13 cellular contexts compared by ENCODE assay signal in the genomic region with DNA sequence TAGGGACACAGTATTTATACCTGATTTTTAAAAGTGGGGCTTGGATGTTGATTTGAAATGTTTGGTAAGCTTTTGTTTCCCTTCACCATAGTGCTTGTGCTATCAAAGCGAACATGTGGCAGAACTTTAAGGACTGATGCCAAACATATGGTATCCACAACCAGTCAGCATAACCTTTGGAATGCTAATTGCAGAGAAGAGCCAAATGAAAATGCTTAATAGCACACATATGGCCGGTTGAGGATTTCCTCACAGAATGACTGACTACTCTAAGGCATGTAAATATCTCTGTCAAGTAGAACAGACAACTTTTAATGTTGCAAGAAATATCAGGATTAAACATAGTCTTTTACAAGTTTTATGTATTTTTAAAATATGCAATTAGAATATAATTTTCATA.
DNase-seq lines count a peak whose midpoint lies in the region; ATAC-seq and TF ChIP-seq lines count a peak whose summit lies in the region.
"Had no signal": no experiment of that assay in that cellular context is flagged by ENCODE, and none has a peak within 500 bp of the region (broad histone marks: within the 10 kb centered on the region; RNA-seq: fewer than 3 reads in every experiment).

No MANE protein-coding gene starts in this region.

- H2BK15ac ChIP-seq in IMR-90 (ENCODE audit: low read depth, low read length) = no peak overlapping the region

- H3K14ac ChIP-seq in IMR-90 (replicated peaks; ENCODE audit: low read depth, low read length) = no peak overlapping the region

- intact Hi-C loops in IMR-90 (cut with micrococcal nuclease) = loop anchor here (5.0 kb wide), 1 partner anchor 119 kb away; the partner anchor contains the start of gene COL3A1
- intact Hi-C loops in upper lobe of right lung (cut with DNase I) = no loop called here

- in situ Hi-C loops in IMR-90 (cut with MboI; ENCODE audit: low sequenced_read_pairs) = no loop called here

- no peaks in the 10 kb centered on the region; the same call in 1 of the 2 replicates for H3K4me1 ChIP-seq in IMR-90 (ENCODE audit: control insufficient read depth, insufficient read depth, low read length)
- no peaks in the 10 kb centered on the region for H3K4me1 ChIP-seq in upper lobe of right lung
- H3K4me1 ChIP-seq: body of pancreas, prostate gland, SJSA1 had no signal

- H2AK9ac ChIP-seq in IMR-90 (replicated peaks; ENCODE audit: low read depth, low read length, poor library complexity) = no peak overlapping the region

- peak overlapping the region; percentile 56 for H2BK5ac ChIP-seq in IMR-90 (ENCODE audit: low read depth, low read length, poor library complexity, severe bottlenecking)

- H4K8ac ChIP-seq in IMR-90 (ENCODE audit: low read depth in 2 of 2, low read length in 2 of 2) = no peak overlapping the region; a peak in 1 of 4 replicates

- BruUV-seq in IMR-90 (replicated peaks; lab: Mats Ljungman, UMichigan) = no TSS peak

- H3K4ac ChIP-seq in IMR-90 (ENCODE audit: low read depth, low read length) = no peak overlapping the region

- CTCF ChIA-PET in IMR-90 (lab: Yijun Ruan, JAX) = no interaction called here

- no peak overlapping the region for H2AFZ ChIP-seq in IMR-90 (replicated peaks; ENCODE audit: low read length, poor library complexity)

- H3K18ac ChIP-seq in IMR-90 (ENCODE audit: low read depth, low read length) = no peak overlapping the region

- no peak overlapping the region for H3K23ac ChIP-seq in IMR-90 (ENCODE audit: low read depth, low read length)

- H3K56ac ChIP-seq in IMR-90 (ENCODE audit: extremely low read depth, insufficient read depth, low read length) = no peak overlapping the region

- dilution Hi-C loops in IMR-90 (cut with HindIII; ENCODE audit: low sequenced_read_pairs, unreplicated experiment) = no loop called here

- no peak overlapping the region for H3K4me3 ChIP-seq in IMR-90 (ENCODE audit: insufficient read depth, low read depth, low read length)
- H3K4me3 ChIP-seq in upper lobe of right lung = no peak overlapping the region
- H3K4me3 ChIP-seq: body of pancreas, prostate gland, SJSA1 had no signal

- H2BK20ac ChIP-seq in IMR-90 (ENCODE audit: low read depth, low read length) = no peak overlapping the region

- H2BK120ac ChIP-seq in IMR-90 (ENCODE audit: low read depth, low read length) = no peak overlapping the region

- no peak overlapping the region for H3K9ac ChIP-seq in IMR-90 (ENCODE audit: low read depth, low read length)

- no peaks in the 10 kb centered on the region for H3K79me1 ChIP-seq in IMR-90 (ENCODE audit: low read depth in 1 of 2, low read length in 2 of 2)

- H3K27me3 ChIP-seq in IMR-90 (ENCODE audit: control insufficient read depth, insufficient read depth, low read length) (no peaks in the 10 kb centered on the region), upper lobe of right lung (no peaks in the 10 kb centered on the region)
- H3K27me3 ChIP-seq: body of pancreas, SJSA1 had no signal

- no peaks in the 10 kb centered on the region for H3K9me1 ChIP-seq in IMR-90 (ENCODE audit: insufficient read depth, low read length)

- H3K36me3 ChIP-seq in IMR-90 (ENCODE audit: control insufficient read depth, insufficient read depth, low read length) (no peaks in the 10 kb centered on the region), upper lobe of right lung (no peaks in the 10 kb centered on the region)
- H3K36me3 ChIP-seq: prostate gland, SJSA1 had no signal

- H3K27ac ChIP-seq in IMR-90 (ENCODE audit: insufficient read depth, low read length) (peak overlapping the region; percentile 54; the same call in 1 of the 2 replicates), upper lobe of right lung (no peak overlapping the region)
- H3K27ac ChIP-seq: body of pancreas, C4-2B, prostate gland, SJSA1 had no signal

- TF ChIP-seq RAD21 in IMR-90 (IDR thresholded peaks at IDR 0.05; ENCODE audit: low read length) = no peak

- H3K4me2 ChIP-seq in IMR-90 (ENCODE audit: low read depth, low read length) = no peak overlapping the region

- DNase-seq in AG20443 (ENCODE audit: low spot score) (peak; percentile 66), IMR-90 (peak; percentile 96), dedifferentiated amniotic fluid mesenchymal stem cell (ENCODE audit: extremely low spot score) (peak; percentile 87), myocyte (ENCODE audit: low read depth) (peak; percentile 46), iPS-NIHi7 (ENCODE audit: extremely low spot score) (no peak), upper lobe of right lung (no peak), GM10266 (ENCODE audit: extremely low spot score) (no peak)
- DNase-seq in activated effector memory CD4-positive, alpha-beta T cell treated with Interleukin-2 at 50 U/mL for 16 hours = no peak
- DNase-seq: body of pancreas, DMS79 had no signal

- H4K91ac ChIP-seq in IMR-90 (ENCODE audit: insufficient read depth, low read depth, low read length) = no peak overlapping the region

- no peaks in the 10 kb centered on the region for H4K20me1 ChIP-seq in IMR-90 (ENCODE audit: insufficient read depth, low read length)

- TF ChIP-seq CTCF in IMR-90 (conservative IDR thresholded peaks at IDR 0.05; ENCODE audit: low read depth, low read length) = no peak
- no peak for TF ChIP-seq CTCF in upper lobe of right lung (IDR thresholded peaks at IDR 0.05)
- TF ChIP-seq CTCF in GM10266 (IDR thresholded peaks at IDR 0.05; ENCODE audit: control insufficient read depth, insufficient read depth, low read depth, missing control alignments) = no peak

- WGBS in IMR-90 (ENCODE audit: extremely low coverage in 2 of 2, insufficient read length in 1 of 2), 2 experiments = no CpG with 5 or more reads among the region's 2 CpGs

- POLR2A ChIA-PET in IMR-90 (lab: Charles Lee; ENCODE audit: unreplicated experiment) = no interaction called here

- ATAC-seq in IMR-90 (ENCODE audit: low read depth) = peak; percentile 95
- no peak for ATAC-seq in upper lobe of right lung
- ATAC-seq: body of pancreas had no signal

- no peak overlapping the region for H4K5ac ChIP-seq in IMR-90 (ENCODE audit: low read depth, low read length)

- no peak overlapping the region for H2AK5ac ChIP-seq in IMR-90 (ENCODE audit: low read depth, low read length)

- H3K9me3 ChIP-seq in IMR-90 (ENCODE audit: control insufficient read depth, insufficient read depth, low read length) = no peaks in the 10 kb centered on the region
- H3K9me3 ChIP-seq in upper lobe of right lung = no peaks in the 10 kb centered on the region
- H3K9me3 ChIP-seq: body of pancreas, prostate gland, SJSA1 had no signal

- TF ChIP-seq POLR2A in IMR-90 (IDR thresholded peaks at IDR 0.05; ENCODE audit: low read depth, low read length) = no peak

TF ChIP-seq in IMR-90, 13 proteins besides CTCF, POLR2A, EP300 and RAD21:
- TF ChIP-seq FOS (IDR thresholded peaks at IDR 0.05; ENCODE audit: low read depth, low read length) = no peak
- TF ChIP-seq SMC3 (IDR thresholded peaks at IDR 0.05; ENCODE audit: low read depth, low read length) = no peak
- TF ChIP-seq RCOR1 (IDR thresholded peaks at IDR 0.05; ENCODE audit: insufficient replicate concordance, low read length) = no peak
- peak; percentile 21; the same call in 1 of the 2 replicates for TF ChIP-seq MXI1 (IDR thresholded peaks at IDR 0.05; ENCODE audit: borderline replicate concordance, low read depth, low read length)
- no peak for TF ChIP-seq CHD1 (IDR thresholded peaks at IDR 0.05; ENCODE audit: low read depth, low read length)
- no peak for TF ChIP-seq BHLHE40 (IDR thresholded peaks at IDR 0.05; ENCODE audit: low read depth, low read length)
- TF ChIP-seq MAFK (IDR thresholded peaks at IDR 0.05; ENCODE audit: low read depth, low read length) = peak; percentile 27; the same call in 1 of the 2 replicates
- TF ChIP-seq, protein P1, sequence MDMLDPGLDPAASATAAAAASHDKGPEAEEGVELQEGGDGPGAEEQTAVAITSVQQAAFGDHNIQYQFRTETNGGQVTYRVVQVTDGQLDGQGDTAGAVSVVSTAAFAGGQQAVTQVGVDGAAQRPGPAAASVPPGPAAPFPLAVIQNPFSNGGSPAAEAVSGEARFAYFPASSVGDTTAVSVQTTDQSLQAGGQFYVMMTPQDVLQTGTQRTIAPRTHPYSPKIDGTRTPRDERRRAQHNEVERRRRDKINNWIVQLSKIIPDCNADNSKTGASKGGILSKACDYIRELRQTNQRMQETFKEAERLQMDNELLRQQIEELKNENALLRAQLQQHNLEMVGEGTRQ (IDR thresholded peaks at IDR 0.05; ENCODE audit: low read depth, low read length) = no peak
- peak; percentile 51; the same call in 1 of the 2 replicates for TF ChIP-seq CEBPB (IDR thresholded peaks at IDR 0.05; ENCODE audit: low read depth, low read length)
- TF ChIP-seq NFE2L2 (IDR thresholded peaks at IDR 0.05; ENCODE audit: low read depth, low read length) = no peak
- no peak for TF ChIP-seq ELK1 (IDR thresholded peaks at IDR 0.05; ENCODE audit: borderline replicate concordance, low read depth, low read length)
- no peak for TF ChIP-seq RFX5 (IDR thresholded peaks at IDR 0.05; ENCODE audit: low read depth, low read length)
- TF ChIP-seq MAZ (IDR thresholded peaks at IDR 0.05; ENCODE audit: borderline replicate concordance, low read depth, low read length) = no peak
TF ChIP-seq in IMR-90: peak in this region for 3.

Comparison
In these comparisons a context has a peak if more than half of its experiments do, and no peak if none do; other contexts are left out.
1. DNase-seq: peak in AG20443 (single experiment), IMR-90 (single experiment), dedifferentiated amniotic fluid mesenchymal stem cell (single experiment) and myocyte (single experiment); none in activated effector memory CD4-positive, alpha-beta T cell treated with Interleukin-2 at 50 U/mL for 16 hours (single experiment), iPS-NIHi7 (single experiment), upper lobe of right lung (single experiment) and GM10266 (single experiment).